9 cellular contexts compared by ENCODE assay signal in the genomic region with DNA sequence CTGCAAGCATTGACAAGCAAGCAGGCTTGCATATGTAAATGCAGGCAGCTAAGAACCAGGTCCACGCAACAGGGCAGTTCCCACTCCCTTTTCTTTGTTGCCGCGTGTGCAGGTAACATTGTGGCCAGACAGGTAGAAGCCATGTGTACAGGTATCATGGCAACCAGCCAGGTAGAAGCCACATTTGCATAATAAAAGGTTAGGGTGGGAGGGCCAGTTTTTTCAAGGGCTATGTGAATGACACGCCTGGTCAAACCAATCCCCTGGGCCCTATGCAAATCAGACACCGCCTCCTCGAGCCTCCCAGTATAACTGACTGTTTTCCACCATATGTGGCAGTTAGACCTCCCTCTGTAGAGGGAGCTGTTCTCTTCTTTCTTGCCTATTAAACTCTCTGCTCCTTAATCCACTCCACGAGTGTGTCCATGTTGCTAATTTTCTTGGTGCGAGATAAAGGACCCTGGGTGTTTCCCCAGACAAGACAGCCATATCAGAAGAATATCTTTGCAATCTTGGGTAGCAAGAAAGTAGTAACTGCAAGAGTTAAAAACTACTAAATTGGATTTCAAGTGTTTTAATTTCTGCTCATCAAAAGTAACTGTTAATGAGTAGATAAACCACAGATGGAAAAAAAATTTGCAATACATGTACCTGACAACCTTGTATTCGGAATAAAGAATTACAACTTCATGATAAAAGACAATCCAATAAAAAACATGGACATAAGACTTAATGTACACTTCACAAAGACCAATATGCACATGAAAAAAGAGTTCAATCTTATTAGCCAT. TPM values are rescaled to one million over a fixed set of nuclear protein-coding genes. Genes with fewer than 3 reads are reported as not detected.
DNase-seq lines count a peak whose midpoint lies in the region; ATAC-seq and TF ChIP-seq lines count a peak whose summit lies in the region.
"Had no signal": no experiment of that assay in that cellular context is flagged by ENCODE, and none has a peak within 500 bp of the region (broad histone marks: within the 10 kb centered on the region; RNA-seq: fewer than 3 reads in every experiment).

No MANE protein-coding gene starts in this region.

- H3K36me3 Mint-ChIP-seq in progenitor cell of endocrine pancreas (ENCODE audit: insufficient read depth), result no peaks in the 10 kb centered on the region
- no peaks in the 10 kb centered on the region for H3K36me3 Mint-ChIP-seq in activated naive CD8-positive, alpha-beta T cell treated with anti-CD3 and anti-CD28 coated beads, Interleukin-2, amount 50 U/mL, for 24 hours (ENCODE audit: low read depth)
- H3K36me3 Mint-ChIP-seq in natural killer cell treated with Interleukin-12 subunit alpha and Interleukin-12 subunit beta and Interleukin-15 and Interleukin-18, amount 100 ng/mL, for 72 hours, result no peaks in the 10 kb centered on the region

- H3K4me3 ChIP-seq in HUES48 (ENCODE audit: low read depth, low read length) (peak overlapping the region; percentile 44; the same call in 1 of the 2 replicates), choroid plexus epithelial cell (ENCODE audit: low read depth, low read length) (no peak overlapping the region)
- H3K4me3 ChIP-seq: skin epidermis had no signal

- peak; percentile 17 for TF ChIP-seq CTCF in choroid plexus epithelial cell (conservative IDR thresholded peaks at IDR 0.05; ENCODE audit: low read depth, low read length)
- peak; percentile 39 for TF ChIP-seq CTCF in progenitor cell of endocrine pancreas (IDR thresholded peaks at IDR 0.05; ENCODE audit: unreplicated experiment)

- no peak overlapping the region for H3K9ac ChIP-seq in HUES48 (ENCODE audit: low read depth, low read length)

- H3K36me3 ChIP-seq in HUES48 (ENCODE audit: control insufficient read depth, insufficient read depth, low read length), result no peaks in the 10 kb centered on the region

- H3K27ac Mint-ChIP-seq in progenitor cell of endocrine pancreas, result peak overlapping the region; percentile 54
- H3K27ac Mint-ChIP-seq in activated naive CD8-positive, alpha-beta T cell treated with anti-CD3 and anti-CD28 coated beads, Interleukin-2, amount 50 U/mL, for 24 hours, result no peak overlapping the region
- H3K27ac Mint-ChIP-seq in natural killer cell treated with Interleukin-12 subunit alpha and Interleukin-12 subunit beta and Interleukin-15 and Interleukin-18, amount 100 ng/mL, for 72 hours, result no peak overlapping the region

- H3K9me3 Mint-ChIP-seq in progenitor cell of endocrine pancreas (ENCODE audit: low read depth), result no peaks in the 10 kb centered on the region
- no peaks in the 10 kb centered on the region for H3K9me3 Mint-ChIP-seq in activated naive CD8-positive, alpha-beta T cell treated with anti-CD3 and anti-CD28 coated beads, Interleukin-2, amount 50 U/mL, for 24 hours
- no peaks in the 10 kb centered on the region for H3K9me3 Mint-ChIP-seq in natural killer cell treated with Interleukin-12 subunit alpha and Interleukin-12 subunit beta and Interleukin-15 and Interleukin-18, amount 100 ng/mL, for 72 hours

- H3K4me1 Mint-ChIP-seq in progenitor cell of endocrine pancreas (ENCODE audit: low read depth), result peaks cover 3% of the 10 kb centered on the region
- peaks cover 16% of the 10 kb centered on the region for H3K4me1 Mint-ChIP-seq in activated naive CD8-positive, alpha-beta T cell treated with anti-CD3 and anti-CD28 coated beads, Interleukin-2, amount 50 U/mL, for 24 hours
- peaks cover 5 to 8% of the 10 kb centered on the region in 2 donors for H3K4me1 Mint-ChIP-seq in natural killer cell treated with Interleukin-12 subunit alpha and Interleukin-12 subunit beta and Interleukin-15 and Interleukin-18, amount 100 ng/mL, for 72 hours (ENCODE audit: low read depth in 2 of 2)

- H3K27me3 Mint-ChIP-seq in progenitor cell of endocrine pancreas, result peaks cover 4% of the 10 kb centered on the region
- peaks cover 16% of the 10 kb centered on the region for H3K27me3 Mint-ChIP-seq in activated naive CD8-positive, alpha-beta T cell treated with anti-CD3 and anti-CD28 coated beads, Interleukin-2, amount 50 U/mL, for 24 hours
- peaks cover 24 to 33% of the 10 kb centered on the region in 2 donors for H3K27me3 Mint-ChIP-seq in natural killer cell treated with Interleukin-12 subunit alpha and Interleukin-12 subunit beta and Interleukin-15 and Interleukin-18, amount 100 ng/mL, for 72 hours

- H3K4me3 Mint-ChIP-seq in progenitor cell of endocrine pancreas (ENCODE audit: low read depth), result no peak overlapping the region
- no peak overlapping the region for H3K4me3 Mint-ChIP-seq in activated naive CD8-positive, alpha-beta T cell treated with anti-CD3 and anti-CD28 coated beads, Interleukin-2, amount 50 U/mL, for 24 hours
- no peak overlapping the region for H3K4me3 Mint-ChIP-seq in natural killer cell treated with Interleukin-12 subunit alpha and Interleukin-12 subunit beta and Interleukin-15 and Interleukin-18, amount 100 ng/mL, for 72 hours

- DNase-seq in NCI-H2196 treated with DMSO at 0.1 percent for 48 hours (lab: John Stamatoyannopoulos, UW; ENCODE audit: unreplicated experiment), result peak; percentile 43
- peak; percentile 16 for DNase-seq in choroid plexus epithelial cell (ENCODE audit: low read depth)
- peak; percentile 32 for DNase-seq in progenitor cell of endocrine pancreas (ENCODE audit: low spot score, unreplicated experiment)
- DNase-seq in activated naive CD8-positive, alpha-beta T cell treated with anti-CD3 and anti-CD28 coated beads, Interleukin-2, amount 50 U/mL, for 24 hours, result no peak
- no peak for DNase-seq in ACHN
- DNase-seq in natural killer cell treated with Interleukin-12 subunit alpha and Interleukin-12 subunit beta and Interleukin-15 and Interleukin-18, amount 100 ng/mL, for 72 hours (ENCODE audit: low spot score), result no peak
- no peak for DNase-seq in HPDE6-E6E7 (ENCODE audit: extremely low spot score)

- peak overlapping the region; percentile 37 for H3K27ac ChIP-seq in HUES48 (ENCODE audit: low read depth, low read length)
- H3K27ac ChIP-seq: skin epidermis had no signal

- H3K4me1 ChIP-seq in HUES48 (ENCODE audit: control insufficient read depth, insufficient read depth, low read length), result peaks cover 47% of the 10 kb centered on the region

- in situ Hi-C loops in ACHN (cut with HindIII; ENCODE audit: low pct_ligation_motif_present, low pct_unique_long_range_greater_than_20kb, low sequenced_read_pairs), result no loop called here

- H3K27me3 ChIP-seq in HUES48 (ENCODE audit: control insufficient read depth, insufficient read depth, low read length), result no peaks in the 10 kb centered on the region

- no peak for ATAC-seq in activated naive CD8-positive, alpha-beta T cell treated with anti-CD3 and anti-CD28 coated beads, Interleukin-2, amount 50 U/mL, for 24 hours
- ATAC-seq in natural killer cell treated with Interleukin-12 subunit alpha and Interleukin-12 subunit beta and Interleukin-15 and Interleukin-18, amount 100 ng/mL, for 72 hours, result no peak

- no peaks in the 10 kb centered on the region for H3K9me3 ChIP-seq in HUES48 (ENCODE audit: control insufficient read depth, insufficient read depth, low read length)

RNA-seq across cellular contexts. Expression of a gene that starts 21.8 kb away (rescaled TPM):
- total RNA-seq in progenitor cell of endocrine pancreas, result 2.0 and 2.2 TPM in 2 replicates
- not detected for total RNA-seq in natural killer cell treated with Interleukin-12 subunit alpha and Interleukin-12 subunit beta and Interleukin-15 and Interleukin-18, amount 100 ng/mL, for 72 hours

Comparison
In these comparisons a context has a peak if more than half of its experiments do, and no peak if none do; other contexts are left out.
1. DNase-seq: peak in NCI-H2196 treated with DMSO at 0.1 percent for 48 hours (single experiment), choroid plexus epithelial cell (single experiment) and progenitor cell of endocrine pancreas (single experiment); none in activated naive CD8-positive, alpha-beta T cell treated with anti-CD3 and anti-CD28 coated beads, Interleukin-2, amount 50 U/mL, for 24 hours (single experiment), ACHN (single experiment), natural killer cell treated with Interleukin-12 subunit alpha and Interleukin-12 subunit beta and Interleukin-15 and Interleukin-18, amount 100 ng/mL, for 72 hours (single experiment) and HPDE6-E6E7 (single experiment).